1 cellular context compared by ENCODE assay signal in the genomic region with DNA sequence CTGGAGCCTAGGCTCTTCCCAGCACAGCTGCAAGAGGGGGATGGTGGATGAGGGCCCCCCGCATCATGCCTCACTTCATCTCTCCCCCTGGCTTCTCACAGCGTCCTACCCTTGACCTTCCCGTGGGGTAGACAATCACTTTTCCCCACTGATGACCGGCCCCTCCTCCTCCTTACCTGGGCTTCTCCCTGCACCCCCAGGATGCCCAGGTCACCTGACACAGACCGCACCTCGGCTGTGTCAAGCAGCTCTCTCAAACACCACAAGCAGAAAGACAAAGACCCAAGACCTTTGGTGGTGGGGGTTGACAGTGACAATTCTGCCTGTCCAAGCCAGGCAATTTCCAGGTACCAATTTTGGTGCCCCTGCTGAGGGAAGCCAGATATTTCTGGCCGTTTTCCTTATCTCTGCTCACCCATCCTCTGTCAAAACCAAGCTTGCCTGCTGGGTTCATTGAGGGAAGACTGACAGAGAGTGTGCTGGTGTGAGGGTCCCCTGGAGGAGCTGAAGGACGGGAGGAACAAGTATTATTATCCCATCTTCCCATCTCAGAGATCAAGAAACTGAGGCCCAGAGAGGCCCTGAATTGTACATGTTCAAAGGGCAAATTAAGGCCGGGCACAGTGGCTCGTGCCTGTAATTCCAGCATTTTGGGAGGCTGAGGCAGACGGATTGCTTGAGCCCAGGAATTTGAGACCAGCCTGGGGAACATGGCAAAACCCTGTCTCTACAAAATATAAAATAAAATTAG.
TF ChIP-seq lines count a peak whose summit lies in the region.

No MANE protein-coding gene starts in this region.

TF ChIP-seq in HepG2, 621 proteins besides CTCF, POLR2A, EP300 and RAD21:
- TF ChIP-seq ZNF629 (CRISPR knock-in tag; conservative IDR thresholded peaks at IDR 0.05) (peak; percentile 81), ZNF788 (CRISPR knock-in tag; IDR thresholded peaks at IDR 0.05; ENCODE audit: borderline replicate concordance) (0 out of 2 replicates have a peak, but pooled peaks have one; percentile 0), MED13 (CRISPR knock-in tag; IDR thresholded peaks at IDR 0.05) (no peak), ZNF644 (CRISPR knock-in tag; IDR thresholded peaks at IDR 0.05; ENCODE audit: low read depth) (no peak), TARDBP (CRISPR knock-in tag; IDR thresholded peaks at IDR 0.05) (no peak), ARNT (IDR thresholded peaks at IDR 0.05) (no peak), ZNF142 (CRISPR knock-in tag; IDR thresholded peaks at IDR 0.05) (no peak), BHLHE40 (IDR thresholded peaks at IDR 0.05; ENCODE audit: low read length) (no peak), ZNF383 (CRISPR knock-in tag; IDR thresholded peaks at IDR 0.05; ENCODE audit: borderline replicate concordance) (no peak), XRCC5 (optimal IDR thresholded peaks at IDR 0.05; ENCODE audit: low read length) (peak; percentile 2), IKZF5 (CRISPR knock-in tag; IDR thresholded peaks at IDR 0.05) (no peak), E2F1 (CRISPR knock-in tag; IDR thresholded peaks at IDR 0.05) (no peak), ZFP36L1 (CRISPR knock-in tag; IDR thresholded peaks at IDR 0.05) (no peak), SALL1 (CRISPR knock-in tag; IDR thresholded peaks at IDR 0.05) (0 out of 2 replicates have a peak, but pooled peaks have one; percentile 4), GRHL1 (CRISPR knock-in tag; conservative IDR thresholded peaks at IDR 0.05) (no peak), HOXA3 (CRISPR knock-in tag; IDR thresholded peaks at IDR 0.05) (no peak), ZNF678 (CRISPR knock-in tag; IDR thresholded peaks at IDR 0.05) (no peak), MED1 (CRISPR knock-in tag; IDR thresholded peaks at IDR 0.05) (no peak)
- TF ChIP-seq, protein P1, sequence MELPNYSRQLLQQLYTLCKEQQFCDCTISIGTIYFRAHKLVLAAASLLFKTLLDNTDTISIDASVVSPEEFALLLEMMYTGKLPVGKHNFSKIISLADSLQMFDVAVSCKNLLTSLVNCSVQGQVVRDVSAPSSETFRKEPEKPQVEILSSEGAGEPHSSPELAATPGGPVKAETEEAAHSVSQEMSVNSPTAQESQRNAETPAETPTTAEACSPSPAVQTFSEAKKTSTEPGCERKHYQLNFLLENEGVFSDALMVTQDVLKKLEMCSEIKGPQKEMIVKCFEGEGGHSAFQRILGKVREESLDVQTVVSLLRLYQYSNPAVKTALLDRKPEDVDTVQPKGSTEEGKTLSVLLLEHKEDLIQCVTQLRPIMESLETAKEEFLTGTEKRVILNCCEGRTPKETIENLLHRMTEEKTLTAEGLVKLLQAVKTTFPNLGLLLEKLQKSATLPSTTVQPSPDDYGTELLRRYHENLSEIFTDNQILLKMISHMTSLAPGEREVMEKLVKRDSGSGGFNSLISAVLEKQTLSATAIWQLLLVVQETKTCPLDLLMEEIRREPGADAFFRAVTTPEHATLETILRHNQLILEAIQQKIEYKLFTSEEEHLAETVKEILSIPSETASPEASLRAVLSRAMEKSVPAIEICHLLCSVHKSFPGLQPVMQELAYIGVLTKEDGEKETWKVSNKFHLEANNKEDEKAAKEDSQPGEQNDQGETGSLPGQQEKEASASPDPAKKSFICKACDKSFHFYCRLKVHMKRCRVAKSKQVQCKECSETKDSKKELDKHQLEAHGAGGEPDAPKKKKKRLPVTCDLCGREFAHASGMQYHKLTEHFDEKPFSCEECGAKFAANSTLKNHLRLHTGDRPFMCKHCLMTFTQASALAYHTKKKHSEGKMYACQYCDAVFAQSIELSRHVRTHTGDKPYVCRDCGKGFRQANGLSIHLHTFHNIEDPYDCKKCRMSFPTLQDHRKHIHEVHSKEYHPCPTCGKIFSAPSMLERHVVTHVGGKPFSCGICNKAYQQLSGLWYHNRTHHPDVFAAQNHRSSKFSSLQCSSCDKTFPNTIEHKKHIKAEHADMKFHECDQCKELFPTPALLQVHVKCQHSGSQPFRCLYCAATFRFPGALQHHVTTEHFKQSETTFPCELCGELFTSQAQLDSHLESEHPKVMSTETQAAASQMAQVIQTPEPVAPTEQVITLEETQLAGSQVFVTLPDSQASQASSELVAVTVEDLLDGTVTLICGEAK (IDR thresholded peaks at IDR 0.05), result no peak
- TF ChIP-seq, protein P1 (CRISPR knock-in tag; IDR thresholded peaks at IDR 0.05), result no peak
- TF ChIP-seq, protein P2, sequence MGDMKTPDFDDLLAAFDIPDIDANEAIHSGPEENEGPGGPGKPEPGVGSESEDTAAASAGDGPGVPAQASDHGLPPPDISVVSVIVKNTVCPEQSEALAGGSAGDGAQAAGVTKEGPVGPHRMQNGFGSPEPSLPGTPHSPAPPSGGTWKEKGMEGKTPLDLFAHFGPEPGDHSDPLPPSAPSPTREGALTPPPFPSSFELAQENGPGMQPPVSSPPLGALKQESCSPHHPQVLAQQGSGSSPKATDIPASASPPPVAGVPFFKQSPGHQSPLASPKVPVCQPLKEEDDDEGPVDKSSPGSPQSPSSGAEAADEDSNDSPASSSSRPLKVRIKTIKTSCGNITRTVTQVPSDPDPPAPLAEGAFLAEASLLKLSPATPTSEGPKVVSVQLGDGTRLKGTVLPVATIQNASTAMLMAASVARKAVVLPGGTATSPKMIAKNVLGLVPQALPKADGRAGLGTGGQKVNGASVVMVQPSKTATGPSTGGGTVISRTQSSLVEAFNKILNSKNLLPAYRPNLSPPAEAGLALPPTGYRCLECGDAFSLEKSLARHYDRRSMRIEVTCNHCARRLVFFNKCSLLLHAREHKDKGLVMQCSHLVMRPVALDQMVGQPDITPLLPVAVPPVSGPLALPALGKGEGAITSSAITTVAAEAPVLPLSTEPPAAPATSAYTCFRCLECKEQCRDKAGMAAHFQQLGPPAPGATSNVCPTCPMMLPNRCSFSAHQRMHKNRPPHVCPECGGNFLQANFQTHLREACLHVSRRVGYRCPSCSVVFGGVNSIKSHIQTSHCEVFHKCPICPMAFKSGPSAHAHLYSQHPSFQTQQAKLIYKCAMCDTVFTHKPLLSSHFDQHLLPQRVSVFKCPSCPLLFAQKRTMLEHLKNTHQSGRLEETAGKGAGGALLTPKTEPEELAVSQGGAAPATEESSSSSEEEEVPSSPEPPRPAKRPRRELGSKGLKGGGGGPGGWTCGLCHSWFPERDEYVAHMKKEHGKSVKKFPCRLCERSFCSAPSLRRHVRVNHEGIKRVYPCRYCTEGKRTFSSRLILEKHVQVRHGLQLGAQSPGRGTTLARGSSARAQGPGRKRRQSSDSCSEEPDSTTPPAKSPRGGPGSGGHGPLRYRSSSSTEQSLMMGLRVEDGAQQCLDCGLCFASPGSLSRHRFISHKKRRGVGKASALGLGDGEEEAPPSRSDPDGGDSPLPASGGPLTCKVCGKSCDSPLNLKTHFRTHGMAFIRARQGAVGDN (CRISPR knock-in tag; IDR thresholded peaks at IDR 0.05), result peak; percentile 32; the same call in 1 of the 2 replicates
- TF ChIP-seq, protein P3, sequence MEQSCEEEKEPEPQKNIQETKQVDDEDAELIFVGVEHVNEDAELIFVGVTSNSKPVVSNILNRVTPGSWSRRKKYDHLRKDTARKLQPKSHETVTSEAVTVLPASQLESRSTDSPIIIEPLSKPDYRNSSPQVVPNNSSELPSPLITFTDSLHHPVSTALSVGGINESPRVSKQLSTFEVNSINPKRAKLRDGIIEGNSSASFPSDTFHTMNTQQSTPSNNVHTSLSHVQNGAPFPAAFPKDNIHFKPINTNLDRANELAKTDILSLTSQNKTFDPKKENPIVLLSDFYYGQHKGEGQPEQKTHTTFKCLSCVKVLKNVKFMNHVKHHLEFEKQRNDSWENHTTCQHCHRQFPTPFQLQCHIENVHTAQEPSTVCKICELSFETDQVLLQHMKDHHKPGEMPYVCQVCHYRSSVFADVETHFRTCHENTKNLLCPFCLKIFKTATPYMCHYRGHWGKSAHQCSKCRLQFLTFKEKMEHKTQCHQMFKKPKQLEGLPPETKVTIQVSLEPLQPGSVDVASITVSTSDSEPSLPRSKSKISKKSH (CRISPR knock-in tag; IDR thresholded peaks at IDR 0.05; ENCODE audit: borderline replicate concordance), result no peak
TF ChIP-seq in HepG2: peak in this region for 5.
